18 cellular contexts compared by ENCODE assay signal in the genomic region with DNA sequence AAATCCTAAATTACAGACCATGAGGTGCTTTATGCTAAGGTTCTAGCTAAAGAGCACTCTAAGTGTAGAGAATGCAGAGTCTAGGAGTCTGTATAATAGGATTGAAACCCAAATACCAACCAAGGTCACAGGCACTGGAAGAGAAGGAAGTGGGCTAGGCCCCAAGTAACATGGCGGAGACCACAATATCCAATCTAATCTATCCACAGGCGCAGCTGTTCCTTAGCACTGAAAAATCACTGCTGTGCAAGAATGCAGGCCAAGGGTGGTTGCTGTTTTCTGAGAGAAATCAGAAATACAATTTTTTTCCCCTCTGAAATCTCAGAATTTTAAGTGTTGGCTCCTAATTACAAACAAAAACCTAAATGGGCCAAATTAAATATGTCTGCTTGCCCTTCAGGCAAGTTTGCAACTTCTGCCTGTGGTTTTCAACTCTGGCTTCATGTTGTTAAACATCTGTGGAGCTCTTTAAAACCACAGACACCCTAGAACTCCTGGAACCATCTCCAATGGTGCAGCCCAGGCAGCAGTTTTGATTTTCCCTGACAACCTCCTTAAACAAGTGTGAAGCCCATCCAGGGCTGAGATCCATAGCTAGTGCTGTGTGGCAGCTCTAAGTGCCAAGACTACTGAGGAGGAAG. TPM values are rescaled to one million over a fixed set of nuclear protein-coding genes. Genes with fewer than 3 reads are reported as not detected.
DNase-seq lines count a peak whose midpoint lies in the region; ATAC-seq and TF ChIP-seq lines count a peak whose summit lies in the region.
"Had no signal": no experiment of that assay in that cellular context is flagged by ENCODE, and none has a peak within 500 bp of the region (broad histone marks: within the 10 kb centered on the region; RNA-seq: fewer than 3 reads in every experiment).

No MANE protein-coding gene starts in this region.

- H3K4me1 Mint-ChIP-seq in activated CD4-positive, alpha-beta T cell treated with anti-CD3 and anti-CD28 coated beads, Interleukin-2, amount 10 ng/mL, durations not matched to agents 24 days and 14 days: peaks cover 58% of the 10 kb centered on the region
- peaks cover 53 to 93% (median 68%) of the 10 kb centered on the region in 4 donors for H3K4me1 Mint-ChIP-seq in CD4-positive, alpha-beta memory T cell
- peaks cover 85% of the 10 kb centered on the region for H3K4me1 Mint-ChIP-seq in activated CD8-positive, alpha-beta T cell treated with anti-CD3 and anti-CD28 coated beads for 36 hours (ENCODE audit: low read depth)
- H3K4me1 Mint-ChIP-seq in neural crest cell: peaks cover 48% of the 10 kb centered on the region

- H3K36me3 Mint-ChIP-seq in activated CD4-positive, alpha-beta T cell treated with anti-CD3 and anti-CD28 coated beads, Interleukin-2, amount 10 ng/mL, durations not matched to agents 24 days and 14 days (ENCODE audit: low read depth): peaks cover 26% of the 10 kb centered on the region
- peaks cover 9 to 47% of the 10 kb centered on the region in 2 donors for H3K36me3 Mint-ChIP-seq in CD4-positive, alpha-beta memory T cell
- H3K36me3 Mint-ChIP-seq in activated CD8-positive, alpha-beta T cell treated with anti-CD3 and anti-CD28 coated beads for 36 hours (ENCODE audit: low read depth): peaks cover 51% of the 10 kb centered on the region
- H3K36me3 Mint-ChIP-seq in neural crest cell (ENCODE audit: low read depth): no peaks in the 10 kb centered on the region

- H3K36me3 ChIP-seq in CD4-positive, alpha-beta memory T cell (ENCODE audit: insufficient read depth, low read length): peaks cover 16% of the 10 kb centered on the region
- H3K36me3 ChIP-seq in MG63: peaks cover 3% of the 10 kb centered on the region
- H3K36me3 ChIP-seq: breast epithelium had no signal

- H3K27ac ChIP-seq in CD4-positive, alpha-beta memory T cell (ENCODE audit: low read depth, low read length): no peak overlapping the region
- H3K27ac ChIP-seq: breast epithelium, PC-9, upper lobe of left lung had no signal

- ATAC-seq in activated CD8-positive, alpha-beta T cell treated with anti-CD3 and anti-CD28 coated beads for 36 hours: no peak
- no peak for ATAC-seq in HG02763 (IDR thresholded peaks at IDR 0.05; ENCODE audit: unreplicated experiment)
- ATAC-seq: heart left ventricle had no signal

- no peaks in the 10 kb centered on the region for H3K9me3 ChIP-seq in CD4-positive, alpha-beta memory T cell (ENCODE audit: control insufficient read depth in 1 of 2, low read length in 2 of 2)
- no peaks in the 10 kb centered on the region for H3K9me3 ChIP-seq in MG63
- H3K9me3 ChIP-seq: breast epithelium, heart left ventricle, upper lobe of left lung had no signal

- no peaks in the 10 kb centered on the region for H3K9me3 Mint-ChIP-seq in activated CD4-positive, alpha-beta T cell treated with anti-CD3 and anti-CD28 coated beads, Interleukin-2, amount 10 ng/mL, durations not matched to agents 24 days and 14 days
- no peaks in the 10 kb centered on the region for H3K9me3 Mint-ChIP-seq in CD4-positive, alpha-beta memory T cell
- no peaks in the 10 kb centered on the region for H3K9me3 Mint-ChIP-seq in activated CD8-positive, alpha-beta T cell treated with anti-CD3 and anti-CD28 coated beads for 36 hours
- H3K9me3 Mint-ChIP-seq in neural crest cell: no peaks in the 10 kb centered on the region
- H3K9me3 Mint-ChIP-seq: H9 had no signal

- intact Hi-C loops in activated CD4-positive, alpha-beta T cell treated with anti-CD3 and anti-CD28 coated beads, Interleukin-2, amount 10 ng/mL, durations not matched to agents 24 days and 14 days (cut with micrococcal nuclease): no loop called here
- intact Hi-C loops in CD4-positive, alpha-beta memory T cell (cut with micrococcal nuclease): no loop called here
- intact Hi-C loops in activated CD8-positive, alpha-beta T cell treated with anti-CD3 and anti-CD28 coated beads for 36 hours (cut with micrococcal nuclease): loop anchor here (10.0 kb wide), 1 partner anchor 67 kb away; the partner anchor contains the start of genes NDUFA11 and VMAC

- H3K4me3 ChIP-seq in CD4-positive, alpha-beta memory T cell (ENCODE audit: low read length in 2 of 2): no peak overlapping the region
- H3K4me3 ChIP-seq in MG63: no peak overlapping the region
- H3K4me3 ChIP-seq: breast epithelium, heart left ventricle, PC-9, upper lobe of left lung had no signal

- peak overlapping the region; percentile 22 for H3K27ac Mint-ChIP-seq in activated CD4-positive, alpha-beta T cell treated with anti-CD3 and anti-CD28 coated beads, Interleukin-2, amount 10 ng/mL, durations not matched to agents 24 days and 14 days
- peak overlapping the region in 4 of 7 donors; percentile 15 to 83 (median 66) for H3K27ac Mint-ChIP-seq in CD4-positive, alpha-beta memory T cell
- peak overlapping the region; percentile 31 for H3K27ac Mint-ChIP-seq in activated CD8-positive, alpha-beta T cell treated with anti-CD3 and anti-CD28 coated beads for 36 hours
- H3K27ac Mint-ChIP-seq in neural crest cell (ENCODE audit: unreplicated experiment): no peak overlapping the region

- DNase-seq in activated CD4-positive, alpha-beta T cell treated with anti-CD3 and anti-CD28 coated beads, Interleukin-2, amount 10 ng/mL, durations not matched to agents 24 days and 14 days: no peak
- DNase-seq in activated CD4-positive, alpha-beta T cell treated with anti-CD3 and anti-CD28 coated beads, Interleukin-2, amount 50 U/mL, for 1 hour: no peak
- DNase-seq in CD4-positive, alpha-beta memory T cell: no peak
- DNase-seq in activated CD8-positive, alpha-beta T cell treated with anti-CD3 and anti-CD28 coated beads for 36 hours: no peak
- DNase-seq in neural crest cell (ENCODE audit: low read depth, low spot score) (no peak), GM10266 (ENCODE audit: extremely low spot score) (no peak), MG63 (no peak)
- DNase-seq: activated CD4-positive, alpha-beta T cell treated with anti-CD3 and anti-CD28 coated beads for 4 hours; cortex of kidney; H9; NCI-H1694; NCI-H774; PC-9; stimulated activated naive CD4-positive, alpha-beta T cell treated with Interleukin-2 at 50 U/mL for 16 hours; upper lobe of left lung had no signal

- CTCF ChIA-PET in CD4-positive, alpha-beta memory T cell (lab: Charles Lee; ENCODE audit: partially characterized antibody): interaction anchor here (1.7 to 2.7 kb wide), 4 partner anchors 10 to 51 kb away, joined by 4 to 9 read pairs (median 8); no protein-coding TSS in a partner anchor
- CTCF ChIA-PET in activated CD8-positive, alpha-beta T cell treated with anti-CD3 and anti-CD28 coated beads for 36 hours (lab: Charles Lee): interaction anchor here (1.6 to 7.8 kb wide), 4 partner anchors 8 to 51 kb away, joined by 5 to 108 read pairs (median 44); no protein-coding TSS in a partner anchor

- H3K4me1 ChIP-seq in CD4-positive, alpha-beta memory T cell (ENCODE audit: insufficient read depth, low read length): peaks cover 98% of the 10 kb centered on the region

- POLR2A ChIA-PET in CD4-positive, alpha-beta memory T cell (lab: Charles Lee; ENCODE audit: partially characterized antibody): interaction anchor here (1.0 to 2.8 kb wide), 2 partner anchors 9 to 252 kb away, joined by 3 to 19 read pairs; partner anchors contain the start of genes CATSPERD and LONP1
- POLR2A ChIA-PET in activated CD8-positive, alpha-beta T cell treated with anti-CD3 and anti-CD28 coated beads for 36 hours (lab: Charles Lee): interaction anchor here (0.9 to 1.7 kb wide), 3 partner anchors 9 to 144 kb away, joined by 4 to 8 read pairs (median 5); partner anchors contain the start of gene VMAC

- TF ChIP-seq CTCF in activated CD8-positive, alpha-beta T cell treated with anti-CD3 and anti-CD28 coated beads for 36 hours (IDR thresholded peaks at IDR 0.05): no peak
- no peak for TF ChIP-seq CTCF in neural crest cell (conservative IDR thresholded peaks at IDR 0.05)
- TF ChIP-seq CTCF in GM10266 (IDR thresholded peaks at IDR 0.05; ENCODE audit: control insufficient read depth, insufficient read depth, low read depth, missing control alignments): no peak

- no peaks in the 10 kb centered on the region for H3K27me3 ChIP-seq in CD4-positive, alpha-beta memory T cell (ENCODE audit: insufficient read depth, low read length)
- H3K27me3 ChIP-seq in MG63: no peaks in the 10 kb centered on the region
- H3K27me3 ChIP-seq: breast epithelium, heart left ventricle, upper lobe of left lung had no signal

- no peaks in the 10 kb centered on the region for H3K27me3 Mint-ChIP-seq in activated CD4-positive, alpha-beta T cell treated with anti-CD3 and anti-CD28 coated beads, Interleukin-2, amount 10 ng/mL, durations not matched to agents 24 days and 14 days
- no peaks in the 10 kb centered on the region for H3K27me3 Mint-ChIP-seq in CD4-positive, alpha-beta memory T cell
- no peaks in the 10 kb centered on the region for H3K27me3 Mint-ChIP-seq in activated CD8-positive, alpha-beta T cell treated with anti-CD3 and anti-CD28 coated beads for 36 hours
- H3K27me3 Mint-ChIP-seq in neural crest cell (ENCODE audit: low read depth): no peaks in the 10 kb centered on the region

- no peak overlapping the region for H3K4me3 Mint-ChIP-seq in activated CD4-positive, alpha-beta T cell treated with anti-CD3 and anti-CD28 coated beads, Interleukin-2, amount 10 ng/mL, durations not matched to agents 24 days and 14 days
- H3K4me3 Mint-ChIP-seq in CD4-positive, alpha-beta memory T cell: peak overlapping the region in 2 of 8 donors; percentile 43 to 61
- H3K4me3 Mint-ChIP-seq in activated CD8-positive, alpha-beta T cell treated with anti-CD3 and anti-CD28 coated beads for 36 hours: no peak overlapping the region
- peak overlapping the region; percentile 38 for H3K4me3 Mint-ChIP-seq in neural crest cell
- H3K4me3 Mint-ChIP-seq: H9 had no signal

RNA-seq across cellular contexts. Expression of gene RANBP3, which starts 6.1 kb away (rescaled TPM):
- total RNA-seq in activated CD4-positive, alpha-beta T cell treated with anti-CD3 and anti-CD28 coated beads, Interleukin-2, amount 10 ng/mL, durations not matched to agents 24 days and 14 days: 105 and 114 TPM in 2 replicates
- 10 to 100 TPM; 84.1 to 94.9 TPM for total RNA-seq in CD4-positive, alpha-beta memory T cell
- 10 to 100 TPM in 1 of 2 donors, 1 to 10 TPM in 1; 3.4 to 11.6 TPM for polyA plus RNA-seq in CD4-positive, alpha-beta memory T cell
- 10 to 100 TPM; 74.3 to 87.5 TPM for total RNA-seq in activated CD8-positive, alpha-beta T cell treated with anti-CD3 and anti-CD28 coated beads for 36 hours
- total RNA-seq in neural crest cell: 121 and 122 TPM in 2 replicates
- total RNA-seq in MG63 (2014; rRNA removed; shearing (Covaris generic); ENCODE audit: low replicate concordance): 43.4 and 54.4 TPM in 2 replicates

RNA-seq across cellular contexts. Expression of gene CAPS, which starts 57.8 kb away (rescaled TPM):
- total RNA-seq in activated CD4-positive, alpha-beta T cell treated with anti-CD3 and anti-CD28 coated beads, Interleukin-2, amount 10 ng/mL, durations not matched to agents 24 days and 14 days: 4.0 and 4.1 TPM in 2 replicates
- 10 to 100 TPM; 65.0 to 68.0 TPM for total RNA-seq in CD4-positive, alpha-beta memory T cell
- 1 to 10 TPM; 1.7 to 4.3 TPM for polyA plus RNA-seq in CD4-positive, alpha-beta memory T cell
- 1 to 10 TPM; 2.1 to 2.8 TPM for total RNA-seq in activated CD8-positive, alpha-beta T cell treated with anti-CD3 and anti-CD28 coated beads for 36 hours
- 1.6 and 2.6 TPM in 2 replicates for total RNA-seq in neural crest cell
- total RNA-seq in MG63 (2014; rRNA removed; shearing (Covaris generic); ENCODE audit: low replicate concordance): 0.30 and 0.36 TPM in 2 replicates

Comparison
In these comparisons a context has a peak if more than half of its experiments do, and no peak if none do; other contexts are left out.
1. RNA of gene CAPS, which starts 57.8 kb away (total RNA-seq): 65.0 to 68.0 TPM in CD4-positive, alpha-beta memory T cell; 4.0 to 4.1 TPM in activated CD4-positive, alpha-beta T cell treated with anti-CD3 and anti-CD28 coated beads, Interleukin-2, amount 10 ng/mL, durations not matched to agents 24 days and 14 days, 2.1 to 2.8 TPM in activated CD8-positive, alpha-beta T cell treated with anti-CD3 and anti-CD28 coated beads for 36 hours, 1.6 to 2.6 TPM in neural crest cell and 0.30 to 0.36 TPM in MG63; every median in the first group is over 10 times any median in the second.